ENCODE assay signal across 1 cellular context in the genomic region with DNA sequence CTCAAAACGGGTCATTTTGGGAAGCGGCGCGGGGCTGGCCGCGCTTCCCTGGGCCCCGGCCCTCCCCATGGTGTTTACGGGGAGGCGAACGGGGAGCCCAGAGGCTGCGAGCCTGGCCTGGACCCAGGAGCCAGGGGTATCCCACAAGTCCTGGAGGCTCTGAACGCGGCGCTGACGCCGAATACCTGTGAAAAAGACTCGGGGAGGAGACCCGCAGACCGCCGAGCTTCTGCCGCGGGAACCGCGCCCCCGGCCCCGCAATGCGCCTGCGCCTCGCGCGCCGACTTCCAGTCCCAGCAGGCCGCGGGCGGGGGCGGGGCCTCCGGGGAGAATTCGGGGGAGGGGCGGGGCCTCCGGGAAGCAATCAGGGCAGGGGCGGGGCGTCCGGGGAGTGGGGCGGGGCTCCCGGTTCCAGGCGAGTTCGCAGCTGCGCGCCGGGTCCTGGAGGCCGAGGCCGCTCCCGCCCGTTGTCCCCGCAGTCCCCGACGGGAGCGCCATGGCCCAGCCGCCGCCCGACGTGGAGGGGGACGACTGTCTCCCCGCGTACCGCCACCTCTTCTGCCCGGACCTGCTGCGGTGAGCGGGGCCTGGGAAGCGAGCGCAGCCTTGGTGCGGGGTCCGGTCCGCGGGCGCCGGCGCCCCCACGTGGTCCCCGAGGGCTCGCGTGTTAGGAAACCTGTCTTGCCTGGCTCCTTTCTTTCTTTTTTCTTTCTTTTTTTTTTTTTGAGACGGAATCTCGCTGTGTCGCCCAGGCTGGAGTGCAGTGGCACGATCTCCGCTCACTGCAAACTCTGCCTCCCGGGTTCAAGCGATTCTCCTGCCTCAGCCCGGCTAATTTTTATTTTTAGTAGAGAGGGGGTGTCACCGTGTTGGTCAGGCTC.
TF ChIP-seq lines count a peak whose summit lies in the region.

Gene DECR2, plus strand, starts transcription at position 418 of the 881 bp plus-strand sequence. Its CDS starts 79 bp downstream, at position 497.

TF ChIP-seq in K562, 482 proteins besides CTCF, POLR2A, EP300 and RAD21 (continued from another document and continues in another):
- TF ChIP-seq, protein P1, sequence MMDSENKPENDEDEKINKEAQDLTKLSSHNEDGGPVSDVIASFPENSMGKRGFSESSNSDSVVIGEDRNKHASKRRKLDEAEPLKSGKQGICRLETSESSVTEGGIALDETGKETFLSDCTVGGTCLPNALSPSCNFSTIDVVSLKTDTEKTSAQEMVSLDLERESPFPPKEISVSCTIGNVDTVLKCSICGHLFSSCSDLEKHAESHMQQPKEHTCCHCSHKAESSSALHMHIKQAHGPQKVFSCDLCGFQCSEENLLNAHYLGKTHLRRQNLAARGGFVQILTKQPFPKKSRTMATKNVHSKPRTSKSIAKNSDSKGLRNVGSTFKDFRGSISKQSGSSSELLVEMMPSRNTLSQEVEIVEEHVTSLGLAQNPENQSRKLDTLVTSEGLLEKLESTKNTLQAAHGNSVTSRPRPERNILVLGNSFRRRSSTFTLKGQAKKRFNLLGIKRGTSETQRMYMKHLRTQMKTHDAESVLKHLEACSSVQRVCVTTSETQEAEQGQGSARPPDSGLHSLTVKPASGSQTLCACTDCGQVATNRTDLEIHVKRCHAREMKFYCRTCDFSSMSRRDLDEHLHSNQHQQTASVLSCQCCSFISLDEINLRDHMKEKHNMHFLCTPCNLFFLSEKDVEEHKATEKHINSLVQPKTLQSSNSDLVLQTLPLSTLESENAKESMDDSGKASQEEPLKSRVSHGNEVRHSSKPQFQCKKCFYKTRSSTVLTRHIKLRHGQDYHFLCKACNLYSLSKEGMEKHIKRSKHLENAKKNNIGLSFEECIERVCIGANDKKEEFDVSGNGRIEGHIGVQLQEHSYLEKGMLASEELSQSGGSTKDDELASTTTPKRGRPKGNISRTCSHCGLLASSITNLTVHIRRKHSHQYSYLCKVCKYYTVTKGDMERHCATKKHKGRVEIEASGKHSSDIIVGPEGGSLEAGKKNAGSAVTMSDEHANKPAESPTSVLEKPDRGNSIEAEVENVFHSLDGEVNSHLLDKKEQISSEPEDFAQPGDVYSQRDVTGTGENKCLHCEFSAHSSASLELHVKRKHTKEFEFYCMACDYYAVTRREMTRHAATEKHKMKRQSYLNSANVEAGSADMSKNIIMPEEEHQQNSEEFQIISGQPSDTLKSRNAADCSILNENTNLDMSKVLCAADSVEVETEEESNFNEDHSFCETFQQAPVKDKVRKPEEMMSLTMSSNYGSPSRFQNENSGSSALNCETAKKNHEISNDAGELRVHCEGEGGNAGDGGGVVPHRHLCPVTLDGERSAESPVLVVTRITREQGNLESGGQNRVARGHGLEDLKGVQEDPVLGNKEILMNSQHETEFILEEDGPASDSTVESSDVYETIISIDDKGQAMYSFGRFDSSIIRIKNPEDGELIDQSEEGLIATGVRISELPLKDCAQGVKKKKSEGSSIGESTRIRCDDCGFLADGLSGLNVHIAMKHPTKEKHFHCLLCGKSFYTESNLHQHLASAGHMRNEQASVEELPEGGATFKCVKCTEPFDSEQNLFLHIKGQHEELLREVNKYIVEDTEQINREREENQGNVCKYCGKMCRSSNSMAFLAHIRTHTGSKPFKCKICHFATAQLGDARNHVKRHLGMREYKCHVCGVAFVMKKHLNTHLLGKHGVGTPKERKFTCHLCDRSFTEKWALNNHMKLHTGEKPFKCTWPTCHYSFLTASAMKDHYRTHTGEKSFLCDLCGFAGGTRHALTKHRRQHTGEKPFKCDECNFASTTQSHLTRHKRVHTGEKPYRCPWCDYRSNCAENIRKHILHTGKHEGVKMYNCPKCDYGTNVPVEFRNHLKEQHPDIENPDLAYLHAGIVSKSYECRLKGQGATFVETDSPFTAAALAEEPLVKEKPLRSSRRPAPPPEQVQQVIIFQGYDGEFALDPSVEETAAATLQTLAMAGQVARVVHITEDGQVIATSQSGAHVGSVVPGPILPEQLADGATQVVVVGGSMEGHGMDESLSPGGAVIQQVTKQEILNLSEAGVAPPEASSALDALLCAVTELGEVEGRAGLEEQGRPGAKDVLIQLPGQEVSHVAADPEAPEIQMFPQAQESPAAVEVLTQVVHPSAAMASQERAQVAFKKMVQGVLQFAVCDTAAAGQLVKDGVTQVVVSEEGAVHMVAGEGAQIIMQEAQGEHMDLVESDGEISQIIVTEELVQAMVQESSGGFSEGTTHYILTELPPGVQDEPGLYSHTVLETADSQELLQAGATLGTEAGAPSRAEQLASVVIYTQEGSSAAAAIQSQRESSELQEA (IDR thresholded peaks at IDR 0.05; ENCODE audit: low read depth), result no peak
- TF ChIP-seq BCOR (IDR thresholded peaks at IDR 0.05) (peak; percentile 78), MED1 (CRISPR knock-in tag; IDR thresholded peaks at IDR 0.05; ENCODE audit: borderline replicate concordance) (no peak), MEIS2 (IDR thresholded peaks at IDR 0.05; ENCODE audit: partially characterized antibody) (peak; percentile 19), NBN (IDR thresholded peaks at IDR 0.05; ENCODE audit: low read depth) (peak; percentile 71; the same call in 1 of the 2 replicates), SMAD4 (CRISPR knock-in tag; conservative IDR thresholded peaks at IDR 0.05) (peak; percentile 79), NRF1 (conservative IDR thresholded peaks at IDR 0.05 in 1 of 2, IDR thresholded peaks at IDR 0.05 in 1 of 2) (peak; percentile 90 to 92), ADNP (tag; IDR thresholded peaks at IDR 0.05) (no peak), NCOR1 (IDR thresholded peaks at IDR 0.05) (peak; percentile 46), TBP (optimal IDR thresholded peaks at IDR 0.05; ENCODE audit: low read depth, low read length) (peak; percentile 63), MGA (IDR thresholded peaks at IDR 0.05) (peak; percentile 80), MNT (conservative IDR thresholded peaks at IDR 0.05) (peak; percentile 86 to 90), NR2F6 (CRISPR knock-in tag; IDR thresholded peaks at IDR 0.05) (0 out of 2 replicates have a peak, but pooled peaks have one; percentile 49)
- TF ChIP-seq, protein P2, sequence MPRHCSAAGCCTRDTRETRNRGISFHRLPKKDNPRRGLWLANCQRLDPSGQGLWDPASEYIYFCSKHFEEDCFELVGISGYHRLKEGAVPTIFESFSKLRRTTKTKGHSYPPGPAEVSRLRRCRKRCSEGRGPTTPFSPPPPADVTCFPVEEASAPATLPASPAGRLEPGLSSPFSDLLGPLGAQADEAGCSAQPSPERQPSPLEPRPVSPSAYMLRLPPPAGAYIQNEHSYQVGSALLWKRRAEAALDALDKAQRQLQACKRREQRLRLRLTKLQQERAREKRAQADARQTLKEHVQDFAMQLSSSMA (CRISPR knock-in tag; IDR thresholded peaks at IDR 0.05), result peak; percentile 87
- TF ChIP-seq, protein P3, sequence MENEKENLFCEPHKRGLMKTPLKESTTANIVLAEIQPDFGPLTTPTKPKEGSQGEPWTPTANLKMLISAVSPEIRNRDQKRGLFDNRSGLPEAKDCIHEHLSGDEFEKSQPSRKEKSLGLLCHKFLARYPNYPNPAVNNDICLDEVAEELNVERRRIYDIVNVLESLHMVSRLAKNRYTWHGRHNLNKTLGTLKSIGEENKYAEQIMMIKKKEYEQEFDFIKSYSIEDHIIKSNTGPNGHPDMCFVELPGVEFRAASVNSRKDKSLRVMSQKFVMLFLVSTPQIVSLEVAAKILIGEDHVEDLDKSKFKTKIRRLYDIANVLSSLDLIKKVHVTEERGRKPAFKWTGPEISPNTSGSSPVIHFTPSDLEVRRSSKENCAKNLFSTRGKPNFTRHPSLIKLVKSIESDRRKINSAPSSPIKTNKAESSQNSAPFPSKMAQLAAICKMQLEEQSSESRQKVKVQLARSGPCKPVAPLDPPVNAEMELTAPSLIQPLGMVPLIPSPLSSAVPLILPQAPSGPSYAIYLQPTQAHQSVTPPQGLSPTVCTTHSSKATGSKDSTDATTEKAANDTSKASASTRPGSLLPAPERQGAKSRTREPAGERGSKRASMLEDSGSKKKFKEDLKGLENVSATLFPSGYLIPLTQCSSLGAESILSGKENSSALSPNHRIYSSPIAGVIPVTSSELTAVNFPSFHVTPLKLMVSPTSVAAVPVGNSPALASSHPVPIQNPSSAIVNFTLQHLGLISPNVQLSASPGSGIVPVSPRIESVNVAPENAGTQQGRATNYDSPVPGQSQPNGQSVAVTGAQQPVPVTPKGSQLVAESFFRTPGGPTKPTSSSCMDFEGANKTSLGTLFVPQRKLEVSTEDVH (IDR thresholded peaks at IDR 0.05; ENCODE audit: low read depth, partially characterized antibody), result peak; percentile 62
